In genomic region chr3:194548346-194549321, GRCh38 we compare ENCODE assay signal across 19 cellular contexts.
DNase-seq lines count a peak whose midpoint lies in the region; ATAC-seq and TF ChIP-seq lines count a peak whose summit lies in the region.
"Had no signal": no experiment of that assay in that cellular context is flagged by ENCODE, and none has a peak within 500 bp of the region (broad histone marks: within the 10 kb centered on the region; RNA-seq: fewer than 3 reads in every experiment).

No MANE protein-coding gene starts in this region.

- H3F3A ChIP-seq in GM23338 (replicated peaks; ENCODE audit: low read depth), result no peaks in the 10 kb centered on the region

- H3K27ac ChIP-seq in GM23338 (ENCODE audit: low read depth), result no peak overlapping the region
- H3K27ac ChIP-seq: colonic mucosa, esophagus muscularis mucosa, pancreas, upper lobe of left lung had no signal

- H3K4me3 ChIP-seq in GM23338, result no peak overlapping the region
- H3K4me3 ChIP-seq: colonic mucosa, esophagus muscularis mucosa, pancreas, upper lobe of left lung had no signal

- DNase-seq in GM23338 (ENCODE audit: low spot score), result no peak
- peak; percentile 27 for DNase-seq in NCI-H774 (lab: John Stamatoyannopoulos, UW)
- peak; percentile 44 for DNase-seq in epidermal melanocyte (ENCODE audit: insufficient read length, low spot score)
- no peak for DNase-seq in hepatic stellate cell (ENCODE audit: low spot score)
- DNase-seq in NCI-H1417 (lab: John Stamatoyannopoulos, UW), result no peak
- no peak for DNase-seq in posterior cingulate gyrus
- no peak for DNase-seq in GF-D8 (lab: John Stamatoyannopoulos, UW)
- DNase-seq: activated CD4-positive, alpha-beta T cell treated with anti-CD3 and anti-CD28 coated beads for 36 hours; Calu3; colonic mucosa; NCI-H510A treated with DMSO at 0.1 percent for 48 hours; pancreas; stimulated activated CD4-positive, alpha-beta T cell treated with anti-CD3 and anti-CD28 coated beads, Interleukin-1b, Interleukin-23, amount 100 ng/mL, for 48 hours; stimulated activated CD8-positive, alpha-beta memory T cell treated with anti-CD3 and anti-CD28 coated beads, Interleukin-4, amount 100 ng/mL, for 48 hours; upper lobe of left lung had no signal

- H3K27me3 Mint-ChIP-seq in GM23338 (ENCODE audit: insufficient read depth, low read depth, poor library complexity) (peaks cover 2% of the 10 kb centered on the region), nephron (ENCODE audit: low read depth) (peaks cover 4% of the 10 kb centered on the region)

- no peaks in the 10 kb centered on the region for H4K20me1 ChIP-seq in GM23338 (replicated peaks; ENCODE audit: insufficient read depth)

- no peaks in the 10 kb centered on the region for H3K27me3 ChIP-seq in GM23338 (ENCODE audit: insufficient read depth)
- H3K27me3 ChIP-seq: colonic mucosa, esophagus muscularis mucosa, pancreas, upper lobe of left lung had no signal

- H3K27ac Mint-ChIP-seq in GM23338 (no peak overlapping the region), nephron (peak overlapping the region; percentile 1 to 60 (median 6))
- H3K27ac Mint-ChIP-seq: activated CD4-positive, alpha-beta T cell treated with anti-CD3 and anti-CD28 coated beads for 36 hours; activated naive CD4-positive, alpha-beta T cell treated with anti-CD3 and anti-CD28 coated beads, Interleukin-2, amount 50 U/mL, for 72 hours; T-helper 1 cell treated with Interleukin-12 subunit alpha and Interleukin-12 subunit beta and Interleukin-4 antibody, amounts not matched to agents 30 μg/mL and 1 μg/mL, for 36 hours had no signal

- H3K4me1 Mint-ChIP-seq in GM23338 (no peaks in the 10 kb centered on the region), nephron (peaks cover 14% of the 10 kb centered on the region)
- H3K4me1 Mint-ChIP-seq: activated CD4-positive, alpha-beta T cell treated with anti-CD3 and anti-CD28 coated beads for 36 hours had no signal

- intact Hi-C loops in posterior cingulate gyrus (cut with DNase I), result no loop called here

- H3K9me2 ChIP-seq in GM23338 (ENCODE audit: insufficient read depth), result no peaks in the 10 kb centered on the region

- ATAC-seq in GM23338, result no peak
- ATAC-seq: activated CD4-positive, alpha-beta T cell treated with anti-CD3 and anti-CD28 coated beads for 36 hours; activated naive CD4-positive, alpha-beta T cell treated with anti-CD3 and anti-CD28 coated beads, Interleukin-2, amount 50 U/mL, for 72 hours; pancreas had no signal

- H2AFZ ChIP-seq in GM23338, result peak overlapping the region; percentile 90

- H3K4me1 ChIP-seq in GM23338 (ENCODE audit: insufficient read depth), result no peaks in the 10 kb centered on the region
- H3K4me1 ChIP-seq: colonic mucosa, pancreas, upper lobe of left lung had no signal

- TF ChIP-seq CTCF in GM23338 (conservative IDR thresholded peaks at IDR 0.05; ENCODE audit: low read depth in 2 of 2), result no peak
- no peak for TF ChIP-seq CTCF in nephron (IDR thresholded peaks at IDR 0.05; ENCODE audit: unreplicated experiment in 3 of 3)

- H3K9me3 Mint-ChIP-seq in GM23338 (peaks cover 12% of the 10 kb centered on the region), nephron (peaks cover 13% of the 10 kb centered on the region)

- no peaks in the 10 kb centered on the region for H3K79me2 ChIP-seq in GM23338 (replicated peaks; ENCODE audit: insufficient read depth)

- no peaks in the 10 kb centered on the region for H3K36me3 ChIP-seq in GM23338 (ENCODE audit: insufficient read depth)
- H3K36me3 ChIP-seq: colonic mucosa, esophagus muscularis mucosa, pancreas, upper lobe of left lung had no signal

- H3K4me3 Mint-ChIP-seq in GM23338, result no peak overlapping the region
- H3K4me3 Mint-ChIP-seq in nephron, result no peak overlapping the region
- H3K4me3 Mint-ChIP-seq: activated CD4-positive, alpha-beta T cell treated with anti-CD3 and anti-CD28 coated beads for 36 hours; T-helper 1 cell treated with Interleukin-12 subunit alpha and Interleukin-12 subunit beta and Interleukin-4 antibody, amounts not matched to agents 30 μg/mL and 1 μg/mL, for 36 hours had no signal

- H3K36me3 Mint-ChIP-seq in GM23338 (ENCODE audit: low read depth) (peaks cover 11% of the 10 kb centered on the region), nephron (ENCODE audit: low read depth) (no peaks in the 10 kb centered on the region)

- no peak overlapping the region for H3K4me2 ChIP-seq in GM23338

TF ChIP-seq in GM23338, 12 proteins besides CTCF, POLR2A, EP300 and RAD21 (continues in another document):
- TF ChIP-seq EZH2phosphoT487 (IDR thresholded peaks at IDR 0.05; ENCODE audit: unreplicated experiment), result no peak
- no peak for TF ChIP-seq REST (IDR thresholded peaks at IDR 0.05; ENCODE audit: unreplicated experiment)
- no peak for TF ChIP-seq POLR2AphosphoS5 (IDR thresholded peaks at IDR 0.05; ENCODE audit: low read depth)
- no peak for TF ChIP-seq NANOG (IDR thresholded peaks at IDR 0.05; ENCODE audit: borderline replicate concordance)
- TF ChIP-seq STAT1 (IDR thresholded peaks at IDR 0.05; ENCODE audit: unreplicated experiment), result no peak

Comparison
In these comparisons a context has a peak if more than half of its experiments do, and no peak if none do; other contexts are left out.
1. DNase-seq: peak in NCI-H774 (single experiment) and epidermal melanocyte (single experiment); none in GM23338 (single experiment), hepatic stellate cell (single experiment), NCI-H1417 (0 of 3), posterior cingulate gyrus (0 of 10) and GF-D8 (single experiment).